ENCODE assay signal across 29 cellular contexts in the genomic region with DNA sequence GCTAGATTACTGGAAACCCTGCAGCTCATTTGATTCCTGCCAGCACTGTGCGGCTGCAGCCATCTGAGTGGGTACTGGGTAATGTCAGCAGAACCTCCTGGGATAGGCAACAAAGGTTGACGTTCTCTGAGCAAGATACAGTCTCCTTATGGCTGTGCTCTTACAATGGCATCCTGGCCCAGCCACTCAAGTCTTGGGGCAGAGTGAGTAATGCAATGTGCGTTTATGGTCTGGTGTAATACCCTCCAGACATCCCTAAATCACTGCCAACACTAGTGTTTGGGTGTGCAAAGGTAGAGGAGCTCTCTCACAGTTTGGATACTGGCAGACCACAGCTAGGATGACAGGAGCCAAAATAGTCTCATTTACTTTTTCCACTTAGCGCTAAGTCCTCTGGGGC.
A peak's percentile ranks its signal among the peaks of the same experiment; 100 is the strongest.
DNase-seq lines count a peak whose midpoint lies in the region; ATAC-seq and TF ChIP-seq lines count a peak whose summit lies in the region.
"Had no signal": no experiment of that assay in that cellular context is flagged by ENCODE, and none has a peak within 500 bp of the region (broad histone marks: within the 10 kb centered on the region; RNA-seq: fewer than 3 reads in every experiment).

No MANE protein-coding gene starts in this region.

- H3K4me3 ChIP-seq in GM23248 (no peak overlapping the region), ascending aorta (no peak overlapping the region), mesenchymal stem cell (ENCODE audit: insufficient read depth in 1 of 2, low read depth in 1 of 2, low read length in 2 of 2) (peak overlapping the region in 1 of 2 experiments; percentile 38)
- H3K4me3 ChIP-seq: adrenal gland, breast epithelium, gastrocnemius medialis, Peyer's patch, SJCRH30 had no signal

- H3K36me3 ChIP-seq in GM23248 (ENCODE audit: low read depth) = no peaks in the 10 kb centered on the region
- no peaks in the 10 kb centered on the region for H3K36me3 ChIP-seq in ascending aorta
- H3K36me3 ChIP-seq in mesenchymal stem cell (ENCODE audit: control insufficient read depth in 1 of 2, insufficient read depth in 2 of 2, low read depth in 1 of 2, low read length in 2 of 2) = no peaks in the 10 kb centered on the region
- H3K36me3 ChIP-seq: adrenal gland, breast epithelium, gastrocnemius medialis, Peyer's patch, SJCRH30 had no signal

- no peak for ATAC-seq in HG03571 (IDR thresholded peaks at IDR 0.05; ENCODE audit: unreplicated experiment)
- ATAC-seq: activated T-cell treated with anti-CD3 and anti-CD28 coated beads, Interleukin-2, amount 50 U/mL, for 72 hours; effector memory CD8-positive, alpha-beta T cell; gastrocnemius medialis had no signal

- H4K20me1 ChIP-seq in GM23248 (ENCODE audit: insufficient read depth) = no peaks in the 10 kb centered on the region

- H3K9ac ChIP-seq in GM23248 (no peak overlapping the region), mesenchymal stem cell (ENCODE audit: low read length) (peak overlapping the region; percentile 28)

- H3K9me3 ChIP-seq in GM23248 (ENCODE audit: low read depth) = no peaks in the 10 kb centered on the region
- no peaks in the 10 kb centered on the region for H3K9me3 ChIP-seq in ascending aorta
- no peaks in the 10 kb centered on the region for H3K9me3 ChIP-seq in mesenchymal stem cell (ENCODE audit: control insufficient read depth, low read length)
- H3K9me3 ChIP-seq: breast epithelium, gastrocnemius medialis, Peyer's patch, SJCRH30 had no signal

- H2AK5ac ChIP-seq in mesenchymal stem cell (ENCODE audit: low read length, severe bottlenecking) = no peak overlapping the region

- DNase-seq in GM23248 (peak; percentile 57), ascending aorta (ENCODE audit: low spot score in 2 of 2) (peak in 1 of 2 donors; percentile 65), mesenchymal stem cell (no peak), stromal cell of bone marrow (ENCODE audit: low read depth) (peak; percentile 30), NCI-H526 (lab: John Stamatoyannopoulos, UW) (no peak), T-helper 9 cell (no peak)
- DNase-seq: activated CD4-positive, alpha-beta T cell treated with anti-CD3 and anti-CD28 coated beads, Interleukin-2, amount 50 U/mL, for 4 hours; activated CD4-positive, CD25-positive, alpha-beta regulatory T cell; activated naive CD4-positive, alpha-beta T cell; activated T-cell treated with anti-CD3 and anti-CD28 coated beads, Interleukin-2, amount 50 U/mL, for 72 hours; adrenal gland; CD4-positive, CD25-positive, alpha-beta regulatory T cell; cortex of kidney; effector memory CD8-positive, alpha-beta T cell; gastrocnemius medialis; HCEC 1CT; hippocampal formation; KG1; naive B cell; NCI-H1417; NCI-H2081; NCI-H226; NCI-H748 treated with DMSO at 0.1 percent for 48 hours; nucleus accumbens; Peyer's patch; SJCRH30; stimulated activated CD4-positive, alpha-beta T cell treated with anti-CD3 and anti-CD28 coated beads, Interleukin-2, amount 100 ng/mL, for 24 hours had no signal

- H3F3A ChIP-seq in GM23248 (ENCODE audit: insufficient read depth) = no peaks in the 10 kb centered on the region

- intact Hi-C loops in ascending aorta (cut with DNase I) = no loop called here

- H2BK15ac ChIP-seq in mesenchymal stem cell (ENCODE audit: low read depth, poor library complexity, severe bottlenecking) = no peak overlapping the region

- H3K79me1 ChIP-seq in mesenchymal stem cell (replicated peaks; ENCODE audit: low read length, poor library complexity, severe bottlenecking) = no peaks in the 10 kb centered on the region

- H2AFZ ChIP-seq in GM23248 (peak overlapping the region; percentile 50; the same call in 1 of the 2 replicates), mesenchymal stem cell (ENCODE audit: low read depth, low read length) (no peak overlapping the region)

- H3K79me2 ChIP-seq in GM23248 (ENCODE audit: insufficient read depth) = no peaks in the 10 kb centered on the region

- H4K8ac ChIP-seq in mesenchymal stem cell (ENCODE audit: low read length) = no peak overlapping the region

- H3K27ac ChIP-seq in GM23248 (0 out of 2 replicates have a peak overlapping the region, but pooled peaks have one; percentile 17), ascending aorta (peak overlapping the region; percentile 21 to 57), mesenchymal stem cell (ENCODE audit: low read length, poor library complexity, severe bottlenecking) (no peak overlapping the region)
- H3K27ac ChIP-seq: adrenal gland, breast epithelium, gastrocnemius medialis, Peyer's patch, SJCRH30 had no signal

- no peak overlapping the region for H2BK120ac ChIP-seq in mesenchymal stem cell (ENCODE audit: low read depth, low read length)

- H4K91ac ChIP-seq in mesenchymal stem cell (ENCODE audit: low read length) = no peak overlapping the region

- H3K18ac ChIP-seq in mesenchymal stem cell (ENCODE audit: low read depth in 1 of 2, low read length in 2 of 2) = no peak overlapping the region

- 7 to 17% methylated on average over 4 of the region's 4 CpGs for WGBS in GM23248 (ENCODE audit: low coverage in 1 of 2, low lambda C conversion rate in 2 of 2, missing lambda C conversion rate in 2 of 2), 2 experiments
- WGBS in mesenchymal stem cell = 80% methylated on average over 4 of the region's 4 CpGs

- H3K4me2 ChIP-seq in GM23248 (ENCODE audit: unreplicated experiment) (peak overlapping the region; percentile 20), mesenchymal stem cell (ENCODE audit: low read length, poor library complexity, severe bottlenecking) (no peak overlapping the region)

- in situ Hi-C loops in GM23248 (cut with MboI) = no loop called here

- no peak for TF ChIP-seq CTCF in ascending aorta (IDR thresholded peaks at IDR 0.05)

- H3K9me2 ChIP-seq in GM23248 (ENCODE audit: insufficient read depth) = no peaks in the 10 kb centered on the region

- no peak overlapping the region for H3K23ac ChIP-seq in mesenchymal stem cell (ENCODE audit: low read length in 2 of 2)

- no peak overlapping the region for H2BK12ac ChIP-seq in mesenchymal stem cell (ENCODE audit: low read length in 2 of 2)

- H2BK5ac ChIP-seq in mesenchymal stem cell (ENCODE audit: low read depth, low read length, poor library complexity, severe bottlenecking) = no peak overlapping the region

- peaks cover 8% of the 10 kb centered on the region; the same call in 1 of the 2 replicates for H3K4me1 ChIP-seq in GM23248 (ENCODE audit: insufficient read depth)
- peaks cover 0 to 3% of the 10 kb centered on the region in 2 donors for H3K4me1 ChIP-seq in ascending aorta
- no peaks in the 10 kb centered on the region for H3K4me1 ChIP-seq in mesenchymal stem cell (ENCODE audit: control insufficient read depth, insufficient read depth, low read depth, low read length)
- H3K4me1 ChIP-seq: adrenal gland, breast epithelium, Peyer's patch, SJCRH30 had no signal

- H3K27me3 ChIP-seq in GM23248 (replicated peaks; ENCODE audit: insufficient read depth) (no peaks in the 10 kb centered on the region), ascending aorta (no peaks in the 10 kb centered on the region), mesenchymal stem cell (ENCODE audit: control insufficient read depth in 1 of 2, insufficient read depth in 1 of 2, low read length in 2 of 2) (no peaks in the 10 kb centered on the region)
- H3K27me3 ChIP-seq: adrenal gland, breast epithelium, gastrocnemius medialis, Peyer's patch, SJCRH30 had no signal

- no peak overlapping the region for H3K4ac ChIP-seq in mesenchymal stem cell (ENCODE audit: low read depth in 1 of 2, low read length in 2 of 2)

- H3K14ac ChIP-seq in mesenchymal stem cell (ENCODE audit: low read length in 2 of 2) = no peak overlapping the region

Comparison
In these comparisons a context has a peak if more than half of its experiments do, and no peak if none do; other contexts are left out.
1. DNase-seq: peak in GM23248 (single experiment) and stromal cell of bone marrow (single experiment); none in mesenchymal stem cell (single experiment), NCI-H526 (0 of 2) and T-helper 9 cell (single experiment).